1 cellular context compared by ENCODE assay signal in genomic region chr21:23162213-23162946, GRCh38.
TF ChIP-seq lines count a peak whose summit lies in the region.

No MANE protein-coding gene starts in this region.

TF ChIP-seq in H1, 55 proteins besides CTCF, POLR2A, EP300 and RAD21:
- TF ChIP-seq SIN3A (conservative IDR thresholded peaks at IDR 0.05 in 1 of 2, IDR thresholded peaks at IDR 0.05 in 1 of 2; ENCODE audit: low read depth in 1 of 2, low read length in 2 of 2), result no peak
